In the genomic region with DNA sequence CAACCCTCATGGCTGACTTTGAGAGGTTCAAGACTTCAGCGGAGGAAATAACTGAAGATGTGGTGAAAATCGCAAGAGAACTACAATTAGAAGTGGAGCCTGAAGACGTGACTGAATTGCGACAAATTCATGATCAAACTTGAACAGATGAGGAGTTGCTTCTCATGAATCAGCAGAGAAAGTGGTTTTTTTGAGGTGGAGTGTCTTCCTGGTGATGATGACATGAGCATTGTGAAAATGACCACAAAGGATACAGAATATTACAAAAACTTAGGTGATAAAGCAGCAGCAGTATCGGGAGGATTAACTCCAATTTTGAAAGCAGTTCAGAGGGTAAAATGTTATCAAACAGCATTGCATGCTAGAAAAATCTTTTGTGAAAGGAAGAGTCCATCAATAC, we compare ENCODE assay signal across 7 cellular contexts. TPM values are rescaled to one million over a fixed set of nuclear protein-coding genes. Genes with fewer than 3 reads are reported as not detected.
"Had no signal": no experiment of that assay in that cellular context is flagged by ENCODE, and none has a peak within 500 bp of the region (broad histone marks: within the 10 kb centered on the region; RNA-seq: fewer than 3 reads in every experiment).

No MANE protein-coding gene starts in this region.

RNA-seq across cellular contexts. Expression of gene CR1, which starts 40.3 kb away (rescaled TPM):
- total RNA-seq: HT-29, LHCN-M2, MCF 10A, OCI-LY7, PC-3, SK-MEL-5 had no signal
- polyA plus RNA-seq: SK-N-SH had no signal
